In the genomic region with DNA sequence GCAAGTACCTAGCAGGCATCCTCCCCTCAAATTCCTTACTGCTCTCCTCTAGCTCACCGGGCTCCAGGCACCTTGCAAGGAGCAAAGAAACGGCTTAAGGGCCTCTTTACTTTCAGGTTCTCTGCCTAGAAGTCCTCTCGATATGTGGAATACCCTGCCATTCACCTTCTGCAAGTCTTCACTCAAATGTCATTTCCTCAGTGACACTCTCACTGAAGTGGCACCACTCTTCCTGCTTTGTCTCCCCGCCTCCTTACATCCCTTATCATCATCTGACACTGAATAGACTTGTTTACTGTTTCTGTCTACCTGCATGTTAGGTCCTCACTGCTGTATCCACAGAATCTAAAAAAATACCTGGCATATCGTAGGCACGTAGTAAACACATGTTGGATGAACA, we compare ENCODE assay signal across 7 cellular contexts. TPM values are rescaled to one million over a fixed set of nuclear protein-coding genes. Genes with fewer than 3 reads are reported as not detected.
DNase-seq lines count a peak whose midpoint lies in the region; ATAC-seq lines count a peak whose summit lies in the region.

No MANE protein-coding gene starts in this region.

- peak overlapping the region; percentile 96 for H3K27ac Mint-ChIP-seq in activated CD4-positive, alpha-beta memory T cell treated with anti-CD3 and anti-CD28 coated beads, Interleukin-2, amount 10 ng/mL, durations not matched to agents 7 days and 5 days
- H3K27ac Mint-ChIP-seq in stimulated activated naive B cell treated with anti-CD40 and anti-IgM and Interleukin-4, amounts not matched to agents 10 μg/mL and 1 μg/mL and 100 μg/mL, for 72 hours: peak overlapping the region; percentile 97

- CTCF ChIA-PET in activated CD4-positive, alpha-beta memory T cell treated with anti-CD3 and anti-CD28 coated beads, Interleukin-2, amount 10 ng/mL, durations not matched to agents 7 days and 5 days (lab: Charles Lee): interaction anchor here (6.3 kb wide), 1 partner anchor 47 kb away, joined by 119 read pairs; a partner anchor contains a TSS

- peaks cover 43% of the 10 kb centered on the region for H3K36me3 Mint-ChIP-seq in activated CD4-positive, alpha-beta memory T cell treated with anti-CD3 and anti-CD28 coated beads, Interleukin-2, amount 10 ng/mL, durations not matched to agents 7 days and 5 days (ENCODE audit: low read depth)
- peaks cover 21 to 25% of the 10 kb centered on the region in 2 donors for H3K36me3 Mint-ChIP-seq in stimulated activated naive B cell treated with anti-CD40 and anti-IgM and Interleukin-4, amounts not matched to agents 10 μg/mL and 1 μg/mL and 100 μg/mL, for 72 hours

- H3K36me3 ChIP-seq in HUES6 (ENCODE audit: control insufficient read depth, insufficient read depth, low read length): peaks cover 37% of the 10 kb centered on the region
- H3K36me3 ChIP-seq in iPS-15b (ENCODE audit: control insufficient read depth, insufficient read depth, low read length): peaks cover 10% of the 10 kb centered on the region

- no peaks in the 10 kb centered on the region for H3K27me3 Mint-ChIP-seq in activated CD4-positive, alpha-beta memory T cell treated with anti-CD3 and anti-CD28 coated beads, Interleukin-2, amount 10 ng/mL, durations not matched to agents 7 days and 5 days
- no peaks in the 10 kb centered on the region for H3K27me3 Mint-ChIP-seq in stimulated activated naive B cell treated with anti-CD40 and anti-IgM and Interleukin-4, amounts not matched to agents 10 μg/mL and 1 μg/mL and 100 μg/mL, for 72 hours

- no peaks in the 10 kb centered on the region for H3K27me3 ChIP-seq in HUES6 (ENCODE audit: control insufficient read depth, insufficient read depth, low read length)
- H3K27me3 ChIP-seq in iPS-15b (ENCODE audit: control insufficient read depth, insufficient read depth, low read length): no peaks in the 10 kb centered on the region

- ATAC-seq in stimulated activated naive B cell treated with anti-CD40 and anti-IgM and Interleukin-4, amounts not matched to agents 10 μg/mL and 1 μg/mL and 100 μg/mL, for 72 hours (replicated peaks): no peak
- no peak for ATAC-seq in GM18907 (IDR thresholded peaks at IDR 0.05; ENCODE audit: unreplicated experiment)

- no peaks in the 10 kb centered on the region for H3K9me3 ChIP-seq in HUES6 (ENCODE audit: control insufficient read depth, insufficient read depth, low read depth, low read length)
- no peaks in the 10 kb centered on the region for H3K9me3 ChIP-seq in iPS-15b (ENCODE audit: control insufficient read depth, insufficient read depth, low read length)

- H3K4me1 ChIP-seq in HUES6 (ENCODE audit: control insufficient read depth, insufficient read depth, low read length) (peaks cover 4% of the 10 kb centered on the region; the same call in 1 of the 2 replicates), iPS-15b (ENCODE audit: control insufficient read depth, insufficient read depth, low read length) (peaks cover 3% of the 10 kb centered on the region)

- no peaks in the 10 kb centered on the region for H3K9me3 Mint-ChIP-seq in activated CD4-positive, alpha-beta memory T cell treated with anti-CD3 and anti-CD28 coated beads, Interleukin-2, amount 10 ng/mL, durations not matched to agents 7 days and 5 days
- H3K9me3 Mint-ChIP-seq in stimulated activated naive B cell treated with anti-CD40 and anti-IgM and Interleukin-4, amounts not matched to agents 10 μg/mL and 1 μg/mL and 100 μg/mL, for 72 hours: no peaks in the 10 kb centered on the region

- POLR2A ChIA-PET in activated CD4-positive, alpha-beta memory T cell treated with anti-CD3 and anti-CD28 coated beads, Interleukin-2, amount 10 ng/mL, durations not matched to agents 7 days and 5 days (lab: Charles Lee): interaction anchor here (0.7 to 4.2 kb wide), 3 partner anchors 12 to 49 kb away, joined by 4 to 43 read pairs (median 10); a partner anchor contains a TSS

- H3K9ac ChIP-seq in HUES6 (ENCODE audit: low read length): peak overlapping the region; percentile 87
- peak overlapping the region; percentile 97 for H3K9ac ChIP-seq in iPS-15b (ENCODE audit: low read depth, low read length)

- peaks cover 56% of the 10 kb centered on the region for H3K4me1 Mint-ChIP-seq in activated CD4-positive, alpha-beta memory T cell treated with anti-CD3 and anti-CD28 coated beads, Interleukin-2, amount 10 ng/mL, durations not matched to agents 7 days and 5 days
- peaks cover 20 to 45% of the 10 kb centered on the region in 2 donors for H3K4me1 Mint-ChIP-seq in stimulated activated naive B cell treated with anti-CD40 and anti-IgM and Interleukin-4, amounts not matched to agents 10 μg/mL and 1 μg/mL and 100 μg/mL, for 72 hours

- no peak overlapping the region for H3K27ac ChIP-seq in HUES6 (ENCODE audit: low read depth, low read length)

- no peak for DNase-seq in activated CD4-positive, alpha-beta memory T cell treated with anti-CD3 and anti-CD28 coated beads, Interleukin-2, amount 10 ng/mL, durations not matched to agents 7 days and 5 days
- DNase-seq in stimulated activated naive B cell treated with anti-CD40 and anti-IgM and Interleukin-4, amounts not matched to agents 10 μg/mL and 1 μg/mL and 100 μg/mL, for 72 hours: no peak
- DNase-seq in hepatic stellate cell (ENCODE audit: low spot score) (no peak), SW 1271 (lab: John Stamatoyannopoulos, UW) (no peak)

- H3K4me3 ChIP-seq in HUES6 (ENCODE audit: low read depth, low read length) (peak overlapping the region; percentile 89), iPS-15b (ENCODE audit: low read depth, low read length) (peak overlapping the region; percentile 98)

- H3K4me3 Mint-ChIP-seq in activated CD4-positive, alpha-beta memory T cell treated with anti-CD3 and anti-CD28 coated beads, Interleukin-2, amount 10 ng/mL, durations not matched to agents 7 days and 5 days: peak overlapping the region; percentile 84
- peak overlapping the region; percentile 98 to 99 for H3K4me3 Mint-ChIP-seq in stimulated activated naive B cell treated with anti-CD40 and anti-IgM and Interleukin-4, amounts not matched to agents 10 μg/mL and 1 μg/mL and 100 μg/mL, for 72 hours

RNA-seq across cellular contexts. Expression of a gene that starts 0.9 kb away (rescaled TPM):
- total RNA-seq in activated CD4-positive, alpha-beta memory T cell treated with anti-CD3 and anti-CD28 coated beads, Interleukin-2, amount 10 ng/mL, durations not matched to agents 7 days and 5 days: 10 to 100 TPM; 30.4 to 31.2 TPM

RNA-seq across cellular contexts. Expression of a gene that starts 1.0 kb away (rescaled TPM):
- 10 to 100 TPM; 50.4 to 52.2 TPM for total RNA-seq in activated CD4-positive, alpha-beta memory T cell treated with anti-CD3 and anti-CD28 coated beads, Interleukin-2, amount 10 ng/mL, durations not matched to agents 7 days and 5 days

RNA-seq across cellular contexts. Expression of a gene that starts 45.5 kb away (rescaled TPM):
- 10 to 100 TPM; 66.7 to 68.9 TPM for total RNA-seq in activated CD4-positive, alpha-beta memory T cell treated with anti-CD3 and anti-CD28 coated beads, Interleukin-2, amount 10 ng/mL, durations not matched to agents 7 days and 5 days
